In the genomic region with DNA sequence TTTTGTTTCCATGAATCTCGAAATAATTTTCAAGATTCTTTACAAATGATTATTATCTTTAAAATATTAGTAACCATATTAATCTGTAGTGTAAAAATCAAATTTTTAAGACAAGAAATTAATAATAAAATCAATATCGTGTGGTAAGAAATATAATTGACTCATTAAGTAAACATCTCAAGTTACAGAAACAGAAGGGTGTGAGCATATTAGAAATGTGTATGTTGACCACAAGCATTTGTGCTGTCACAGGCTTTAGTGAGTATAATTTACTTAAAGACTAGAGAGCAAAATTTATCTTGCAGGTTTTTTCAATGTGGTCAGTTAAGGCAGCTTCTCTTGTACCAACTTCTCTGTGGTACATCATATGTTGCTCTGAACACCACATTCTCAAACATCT, we compare ENCODE assay signal across 21 cellular contexts.
"Had no signal": no experiment of that assay in that cellular context is flagged by ENCODE, and none has a peak within 500 bp of the region (broad histone marks: within the 10 kb centered on the region; RNA-seq: fewer than 3 reads in every experiment).

No MANE protein-coding gene starts in this region.

- DNase-seq: activated CD4-positive, alpha-beta T cell treated with anti-CD3 and anti-CD28 coated beads, Interleukin-2, amount 10 ng/mL, durations not matched to agents 24 days and 14 days; activated CD8-positive, alpha-beta T cell treated with anti-CD3 and anti-CD28 coated beads for 36 hours; activated naive CD4-positive, alpha-beta T cell treated with anti-CD3 and anti-CD28 coated beads, Interleukin-2, amount 50 U/mL, for 16 hours; activated T-cell treated with anti-CD3 and anti-CD28 coated beads, Interleukin-2, amount 50 U/mL, for 24 hours; caudate nucleus; colonic mucosa; endodermal cell; erythroblast; heart right ventricle; left lung; naive B cell; psoas muscle; right cardiac atrium; stimulated activated CD4-positive, alpha-beta T cell treated with anti-CD3 and anti-CD28 coated beads, Interleukin-15, amount 100 ng/mL, for 24 hours; stimulated activated CD4-positive, alpha-beta T cell treated with anti-CD3 and anti-CD28 coated beads, Interleukin-2, amount 100 ng/mL, for 48 hours; stimulated activated naive CD8-positive, alpha-beta T cell treated with anti-CD3 and anti-CD28 coated beads, Interleukin-15, amount 100 ng/mL, for 72 hours; trophoblast cell had no signal

- H3K36me3 Mint-ChIP-seq: naive B cell had no signal

- H3K4me3 ChIP-seq: colonic mucosa, heart right ventricle, left lung, psoas muscle, skin epidermis, suprapubic skin had no signal

- H3K27me3 Mint-ChIP-seq: activated CD4-positive, alpha-beta T cell treated with anti-CD3 and anti-CD28 coated beads, Interleukin-2, amount 10 ng/mL, durations not matched to agents 24 days and 14 days; activated CD8-positive, alpha-beta T cell treated with anti-CD3 and anti-CD28 coated beads for 36 hours; activated T-cell treated with anti-CD3 and anti-CD28 coated beads, Interleukin-2, amount 50 U/mL, for 24 hours; naive B cell; stimulated activated naive CD8-positive, alpha-beta T cell treated with anti-CD3 and anti-CD28 coated beads, Interleukin-15, amount 100 ng/mL, for 72 hours had no signal

- H3K4me1 Mint-ChIP-seq: activated CD4-positive, alpha-beta T cell treated with anti-CD3 and anti-CD28 coated beads, Interleukin-2, amount 10 ng/mL, durations not matched to agents 24 days and 14 days; naive B cell; neural crest cell; stimulated activated naive CD8-positive, alpha-beta T cell treated with anti-CD3 and anti-CD28 coated beads, Interleukin-15, amount 100 ng/mL, for 72 hours had no signal

- ATAC-seq: activated CD8-positive, alpha-beta T cell treated with anti-CD3 and anti-CD28 coated beads for 36 hours; heart right ventricle; left lung; psoas muscle; right cardiac atrium; stimulated activated naive CD8-positive, alpha-beta T cell treated with anti-CD3 and anti-CD28 coated beads, Interleukin-15, amount 100 ng/mL, for 72 hours had no signal

- H3K9me3 Mint-ChIP-seq: activated CD4-positive, alpha-beta T cell treated with anti-CD3 and anti-CD28 coated beads, Interleukin-2, amount 10 ng/mL, durations not matched to agents 24 days and 14 days; activated CD8-positive, alpha-beta T cell treated with anti-CD3 and anti-CD28 coated beads for 36 hours; activated T-cell treated with anti-CD3 and anti-CD28 coated beads, Interleukin-2, amount 50 U/mL, for 24 hours; endodermal cell; neural crest cell; T-helper 1 cell treated with Interleukin-12 subunit alpha and Interleukin-12 subunit beta and Interleukin-4 antibody, amounts not matched to agents 30 μg/mL and 1 μg/mL, for 36 hours had no signal

- H3K4me3 Mint-ChIP-seq: activated CD4-positive, alpha-beta T cell treated with anti-CD3 and anti-CD28 coated beads, Interleukin-2, amount 10 ng/mL, durations not matched to agents 24 days and 14 days; activated CD8-positive, alpha-beta T cell treated with anti-CD3 and anti-CD28 coated beads for 36 hours; activated T-cell treated with anti-CD3 and anti-CD28 coated beads, Interleukin-2, amount 50 U/mL, for 24 hours; endodermal cell; neural crest cell; stimulated activated naive CD8-positive, alpha-beta T cell treated with anti-CD3 and anti-CD28 coated beads, Interleukin-15, amount 100 ng/mL, for 72 hours; T-helper 1 cell treated with Interleukin-12 subunit alpha and Interleukin-12 subunit beta and Interleukin-4 antibody, amounts not matched to agents 30 μg/mL and 1 μg/mL, for 36 hours had no signal
